In genomic region chr7:77657427-77658331, GRCh38 we compare ENCODE assay signal across 8 cellular contexts. TPM values are rescaled to one million over a fixed set of nuclear protein-coding genes. Genes with fewer than 3 reads are reported as not detected.
A peak's percentile ranks its signal among the peaks of the same experiment; 100 is the strongest.
DNase-seq lines count a peak whose midpoint lies in the region; ATAC-seq and TF ChIP-seq lines count a peak whose summit lies in the region.

No MANE protein-coding gene starts in this region.

- H3K27me3 ChIP-seq in kidney epithelial cell (ENCODE audit: control insufficient read depth, insufficient read depth, low read length) = no peaks in the 10 kb centered on the region

- ATAC-seq in HG02852 (IDR thresholded peaks at IDR 0.05; ENCODE audit: unreplicated experiment) (peak; percentile 71), GM21515 (IDR thresholded peaks at IDR 0.05; ENCODE audit: unreplicated experiment) (no peak)

- peak; percentile 48 for TF ChIP-seq CTCF in kidney epithelial cell (IDR thresholded peaks at IDR 0.05; ENCODE audit: insufficient read depth, low read length, poor library complexity, severe bottlenecking)

- H3K36me3 ChIP-seq in kidney epithelial cell (ENCODE audit: control insufficient read depth, insufficient read depth, low read length) = no peaks in the 10 kb centered on the region

- H3K4me3 ChIP-seq in kidney epithelial cell (ENCODE audit: low read depth, low read length) = no peak overlapping the region

- peak; percentile 42 to 85 (median 67) for DNase-seq in NCI-H1417 (lab: John Stamatoyannopoulos, UW)
- no peak for DNase-seq in NCI-H1417 treated with DMSO at 0.1 percent for 48 hours (lab: John Stamatoyannopoulos, UW)
- DNase-seq in NCI-H446 treated with DMSO at 0.1 percent for 48 hours (lab: John Stamatoyannopoulos, UW) = peak; percentile 10
- DNase-seq in astrocyte of the hippocampus (ENCODE audit: low read depth, low spot score) = peak; percentile 57
- DNase-seq in kidney epithelial cell (ENCODE audit: low read depth) = no peak
- DNase-seq in occipital lobe (lab: John Stamatoyannopoulos, UW) = no peak

RNA-seq across cellular contexts. Expression of gene RSBN1L, which starts 38.6 kb away (rescaled TPM):
- 8.7 and 15.5 TPM in 2 replicates for total RNA-seq in kidney epithelial cell
- 76.7 TPM for total RNA-seq in occipital lobe

Comparison
In these comparisons a context has a peak if more than half of its experiments do, and no peak if none do; other contexts are left out.
1. DNase-seq: peak in NCI-H1417 (3 of 3), NCI-H446 treated with DMSO at 0.1 percent for 48 hours (single experiment) and astrocyte of the hippocampus (single experiment); none in NCI-H1417 treated with DMSO at 0.1 percent for 48 hours (single experiment), kidney epithelial cell (single experiment) and occipital lobe (single experiment).